In the genomic region with DNA sequence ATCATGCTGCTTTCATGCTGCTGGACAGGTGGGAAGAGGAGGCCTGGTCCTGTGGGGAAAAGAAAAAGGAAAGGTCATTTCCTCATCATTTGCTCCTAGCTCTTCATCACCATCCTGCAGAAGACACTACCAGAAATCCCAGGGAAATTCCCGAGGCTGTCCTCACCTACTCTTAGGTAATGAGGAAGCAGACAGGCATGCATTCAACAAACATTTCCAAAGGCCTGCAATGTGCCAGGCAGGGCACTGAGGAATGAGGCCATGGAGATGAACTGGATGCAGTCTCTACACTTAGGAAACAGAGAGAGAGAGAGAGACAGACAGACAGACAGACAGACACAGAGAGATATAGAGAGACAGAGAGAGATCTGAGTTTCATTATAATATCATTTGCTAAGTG, we compare ENCODE assay signal across 19 cellular contexts.
A peak's percentile ranks its signal among the peaks of the same experiment; 100 is the strongest.
DNase-seq lines count a peak whose midpoint lies in the region; ATAC-seq and TF ChIP-seq lines count a peak whose summit lies in the region.
"Had no signal": no experiment of that assay in that cellular context is flagged by ENCODE, and none has a peak within 500 bp of the region (broad histone marks: within the 10 kb centered on the region; RNA-seq: fewer than 3 reads in every experiment).

No MANE protein-coding gene starts in this region.

- no peak overlapping the region for H3K4me3 Mint-ChIP-seq in endodermal cell

- peaks cover 1% of the 10 kb centered on the region for H3K36me3 Mint-ChIP-seq in endodermal cell (ENCODE audit: low read depth)

- ATAC-seq in PC-3 (peak; percentile 53; the same call in 1 of the 2 replicates), mucosa of descending colon (peak; percentile 79), sciatic nerve (no peak)
- ATAC-seq: Right ventricle myocardium inferior had no signal

- peaks cover 34% of the 10 kb centered on the region for H3K4me1 ChIP-seq in PC-3 (ENCODE audit: insufficient read depth, low read length)
- no peaks in the 10 kb centered on the region for H3K4me1 ChIP-seq in endodermal cell (ENCODE audit: control insufficient read depth, insufficient read depth, low read length)
- H3K4me1 ChIP-seq in mucosa of descending colon (ENCODE audit: low read depth), result no peaks in the 10 kb centered on the region
- H3K4me1 ChIP-seq: Caco-2 had no signal

- H3K79me2 ChIP-seq in PC-3 (ENCODE audit: low read length), result peaks cover 44% of the 10 kb centered on the region

- peaks cover 39% of the 10 kb centered on the region for H3K27me3 Mint-ChIP-seq in endodermal cell (ENCODE audit: insufficient read depth)

- H3K27me3 ChIP-seq in PC-3 (ENCODE audit: low read length) (no peaks in the 10 kb centered on the region), endodermal cell (ENCODE audit: control insufficient read depth, insufficient read depth, low read length, poor library complexity, severe bottlenecking) (peaks cover 14% of the 10 kb centered on the region)
- H3K27me3 ChIP-seq: BLaER1 had no signal

- no peaks in the 10 kb centered on the region for H3K9me3 Mint-ChIP-seq in endodermal cell

- no peaks in the 10 kb centered on the region for H3F3A ChIP-seq in PC-3 (ENCODE audit: low read length, unreplicated experiment)

- CTCF ChIA-PET in PC-3 (lab: Charles Lee), result interaction anchor here (0.6 kb wide), 1 partner anchor 151 kb away, joined by 4 read pairs; a partner anchor contains a TSS

- no peaks in the 10 kb centered on the region for H4K20me1 ChIP-seq in PC-3 (ENCODE audit: low read length)

- 78 to 100% methylated on average over 1 of the region's 1 CpG for WGBS in endodermal cell (ENCODE audit: insufficient coverage in 1 of 2, insufficient read length in 1 of 2), 2 experiments

- H3K9ac ChIP-seq in PC-3 (ENCODE audit: low read length) (no peak overlapping the region), endodermal cell (ENCODE audit: extremely low read depth, low read length, poor library complexity, severe bottlenecking) (no peak overlapping the region)
- H3K9ac ChIP-seq: BLaER1 had no signal

- no peak overlapping the region for H3K27ac Mint-ChIP-seq in endodermal cell

- H3K36me3 ChIP-seq in PC-3 (ENCODE audit: low read depth, low read length) (peaks cover 14% of the 10 kb centered on the region; the same call in 1 of the 2 replicates), endodermal cell (ENCODE audit: control insufficient read depth, insufficient read depth, low read length) (no peaks in the 10 kb centered on the region), mucosa of descending colon (ENCODE audit: low read depth) (no peaks in the 10 kb centered on the region)

- peaks cover 31% of the 10 kb centered on the region for H3K4me1 Mint-ChIP-seq in endodermal cell

- TF ChIP-seq CTCF in PC-3 (conservative IDR thresholded peaks at IDR 0.05; ENCODE audit: low read depth, low read length) (no peak), endodermal cell (conservative IDR thresholded peaks at IDR 0.05) (no peak), mucosa of descending colon (IDR thresholded peaks at IDR 0.05) (no peak)

- intact Hi-C loops in PC-3 (cut with micrococcal nuclease), result no loop called here
- intact Hi-C loops in mucosa of descending colon (cut with DNase I, micrococcal nuclease), result no loop called here
- intact Hi-C loops in sciatic nerve (cut with DNase I), result no loop called here
- intact Hi-C loops in cardiac septum (cut with DNase I), result no loop called here

- H2AFZ ChIP-seq in PC-3 (ENCODE audit: low read length), result no peak overlapping the region

- H3K27ac ChIP-seq in PC-3 (ENCODE audit: low read length), result no peak overlapping the region; the same call in 1 of the 2 replicates
- H3K27ac ChIP-seq in endodermal cell (ENCODE audit: low read depth, low read length), result no peak overlapping the region
- H3K27ac ChIP-seq: BLaER1, SK-N-MC had no signal

- DNase-seq in Caki2 (ENCODE audit: low read depth), result peak; percentile 20
- peak; percentile 54 for DNase-seq in PC-3
- peak; percentile 41 for DNase-seq in endodermal cell
- no peak for DNase-seq in mucosa of descending colon
- DNase-seq in sciatic nerve (ENCODE audit: low spot score), result no peak
- no peak for DNase-seq in cardiac septum (ENCODE audit: low spot score)
- DNase-seq in T-helper 1 cell, result no peak
- DNase-seq: Caco-2, DND-41, GF-D8, KBM-7, NCI-H1048, NCI-H2107, NCI-H345, NCI-H526 treated with DMSO at 0.1 percent for 48 hours, OCI-M1 had no signal

- H3K9me2 ChIP-seq in PC-3 (replicated peaks; ENCODE audit: low read length), result no peaks in the 10 kb centered on the region

- no peak overlapping the region for H3K4me2 ChIP-seq in PC-3 (ENCODE audit: low read length)
- H3K4me2 ChIP-seq: BLaER1 had no signal

- BruUV-seq in PC-3 (replicated peaks; lab: Mats Ljungman, UMichigan), result no TSS peak

- POLR2A ChIA-PET in PC-3 (lab: Charles Lee; ENCODE audit: unreplicated experiment), result no interaction called here

- H3K4me3 ChIP-seq in PC-3 (ENCODE audit: low read length) (no peak overlapping the region), endodermal cell (ENCODE audit: low read length) (no peak overlapping the region), mucosa of descending colon (no peak overlapping the region)
- H3K4me3 ChIP-seq: BLaER1, SK-N-MC had no signal

- in situ Hi-C loops in Caki2 (cut with HindIII; ENCODE audit: low pct_unique_long_range_greater_than_20kb, low sequenced_read_pairs), result no loop called here

- no peaks in the 10 kb centered on the region for H3K9me3 ChIP-seq in PC-3 (ENCODE audit: low read length)
- no peaks in the 10 kb centered on the region for H3K9me3 ChIP-seq in endodermal cell (ENCODE audit: control insufficient read depth, low read length)
- no peaks in the 10 kb centered on the region for H3K9me3 ChIP-seq in mucosa of descending colon
- H3K9me3 ChIP-seq: BLaER1, Caco-2 had no signal

Comparison
In these comparisons a context has a peak if more than half of its experiments do, and no peak if none do; other contexts are left out.
1. DNase-seq: peak in Caki2 (single experiment), PC-3 (single experiment) and endodermal cell (single experiment); none in mucosa of descending colon (0 of 3), sciatic nerve (single experiment), cardiac septum (single experiment) and T-helper 1 cell (0 of 5).